Comparison of ENCODE assay signal across 9 cellular contexts in the genomic region with DNA sequence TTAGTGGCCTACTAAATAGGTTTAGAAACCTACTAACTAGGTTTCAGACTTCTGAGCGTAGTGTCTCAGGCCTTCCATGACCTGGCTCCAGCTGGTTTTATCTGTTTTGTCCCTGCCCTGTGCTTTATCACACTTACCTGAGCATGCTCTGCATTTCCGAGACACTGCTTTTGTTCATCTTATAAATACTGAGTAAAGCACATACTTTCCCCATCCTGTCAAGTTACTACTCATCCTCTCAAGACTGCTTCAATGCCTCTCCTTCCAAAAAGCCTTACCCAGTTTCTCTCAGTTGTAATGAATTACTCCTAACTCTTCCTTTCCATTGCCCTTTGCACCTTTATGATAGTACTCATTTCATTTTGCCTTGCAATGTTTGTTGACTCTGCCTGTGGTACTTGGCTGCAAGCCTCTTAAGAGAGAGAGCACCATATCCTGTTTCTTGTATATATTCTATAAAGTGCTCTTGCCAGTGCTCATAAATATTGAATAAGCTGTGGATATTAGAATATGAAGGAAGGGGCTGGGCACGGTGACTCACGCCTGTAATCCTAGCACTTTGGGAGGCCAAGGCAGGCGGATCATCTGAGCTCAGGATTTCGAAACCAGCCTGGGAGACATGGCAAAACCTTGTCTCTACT. TPM values are rescaled to one million over a fixed set of nuclear protein-coding genes. Genes with fewer than 3 reads are reported as not detected.
DNase-seq lines count a peak whose midpoint lies in the region; ATAC-seq and TF ChIP-seq lines count a peak whose summit lies in the region.
"Had no signal": no experiment of that assay in that cellular context is flagged by ENCODE, and none has a peak within 500 bp of the region (broad histone marks: within the 10 kb centered on the region; RNA-seq: fewer than 3 reads in every experiment).

No MANE protein-coding gene starts in this region.

- no peaks in the 10 kb centered on the region for H3K27me3 Mint-ChIP-seq in progenitor cell of endocrine pancreas
- H3K27me3 Mint-ChIP-seq: activated CD4-positive, alpha-beta T cell treated with anti-CD3 and anti-CD28 coated beads for 36 hours had no signal

- peak overlapping the region; percentile 33 for H3K27ac Mint-ChIP-seq in progenitor cell of endocrine pancreas
- H3K27ac Mint-ChIP-seq: activated CD4-positive, alpha-beta T cell treated with anti-CD3 and anti-CD28 coated beads for 36 hours had no signal

- H3K9me3 Mint-ChIP-seq in progenitor cell of endocrine pancreas (ENCODE audit: low read depth) = no peaks in the 10 kb centered on the region

- no peak for TF ChIP-seq CTCF in progenitor cell of endocrine pancreas (IDR thresholded peaks at IDR 0.05; ENCODE audit: unreplicated experiment)

- ATAC-seq in HG03045 (IDR thresholded peaks at IDR 0.05; ENCODE audit: unreplicated experiment) = no peak
- ATAC-seq: activated CD4-positive, alpha-beta T cell treated with anti-CD3 and anti-CD28 coated beads for 36 hours had no signal

- no peak overlapping the region for H3K4me3 Mint-ChIP-seq in progenitor cell of endocrine pancreas (ENCODE audit: low read depth)
- H3K4me3 Mint-ChIP-seq: activated CD4-positive, alpha-beta T cell treated with anti-CD3 and anti-CD28 coated beads for 36 hours had no signal

- peaks cover 4% of the 10 kb centered on the region for H3K36me3 Mint-ChIP-seq in progenitor cell of endocrine pancreas (ENCODE audit: insufficient read depth)

- peak; percentile 88 for DNase-seq in ELR (ENCODE audit: low read depth)
- peak; percentile 72 for DNase-seq in NCI-H2196 (lab: John Stamatoyannopoulos, UW; ENCODE audit: unreplicated experiment)
- DNase-seq in dermis blood vessel endothelial cell = peak; percentile 66
- DNase-seq in progenitor cell of endocrine pancreas (ENCODE audit: low spot score, unreplicated experiment) = no peak
- no peak for DNase-seq in SKM-1 (lab: John Stamatoyannopoulos, UW; ENCODE audit: unreplicated experiment)
- DNase-seq in NCI-H2171 treated with DMSO at 0.1 percent for 48 hours (lab: John Stamatoyannopoulos, UW) = no peak
- DNase-seq in T-helper 1 cell = no peak
- DNase-seq: activated CD4-positive, alpha-beta T cell treated with anti-CD3 and anti-CD28 coated beads for 36 hours had no signal

- peaks cover 7% of the 10 kb centered on the region for H3K4me1 Mint-ChIP-seq in progenitor cell of endocrine pancreas (ENCODE audit: low read depth)

RNA-seq across cellular contexts. Expression of gene SLAIN2, which starts 34.4 kb away (rescaled TPM):
- total RNA-seq in dermis blood vessel endothelial cell (19.9 and 22.7 TPM in 2 replicates), progenitor cell of endocrine pancreas (54.5 and 55.2 TPM in 2 replicates)

Comparison
In these comparisons a context has a peak if more than half of its experiments do, and no peak if none do; other contexts are left out.
1. DNase-seq: peak in ELR (single experiment), NCI-H2196 (single experiment) and dermis blood vessel endothelial cell (single experiment); none in progenitor cell of endocrine pancreas (single experiment), SKM-1 (single experiment), NCI-H2171 treated with DMSO at 0.1 percent for 48 hours (single experiment) and T-helper 1 cell (0 of 5).